1 cellular context compared by ENCODE assay signal in the genomic region with DNA sequence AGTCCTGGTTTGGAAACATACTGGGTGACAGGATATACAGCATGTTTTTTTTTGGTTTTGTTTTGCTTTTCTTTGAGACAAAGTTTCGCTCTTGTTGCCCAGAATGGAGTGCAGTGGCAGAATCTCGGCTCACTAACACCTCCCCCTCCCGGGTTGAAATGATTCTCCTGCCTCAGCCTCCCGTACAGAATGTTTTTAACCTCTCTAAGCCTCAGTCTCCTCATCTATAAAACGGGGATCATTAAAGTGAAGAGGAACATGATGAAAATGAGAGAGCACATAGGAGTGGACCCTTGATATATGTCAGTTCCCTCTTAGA.
TF ChIP-seq lines count a peak whose summit lies in the region.

No MANE protein-coding gene starts in this region.

TF ChIP-seq in K562, 482 proteins besides CTCF, POLR2A, EP300 and RAD21 (continued from another document):
- no peak for TF ChIP-seq SMAD4 (CRISPR knock-in tag; conservative IDR thresholded peaks at IDR 0.05)
- TF ChIP-seq, protein P1, sequence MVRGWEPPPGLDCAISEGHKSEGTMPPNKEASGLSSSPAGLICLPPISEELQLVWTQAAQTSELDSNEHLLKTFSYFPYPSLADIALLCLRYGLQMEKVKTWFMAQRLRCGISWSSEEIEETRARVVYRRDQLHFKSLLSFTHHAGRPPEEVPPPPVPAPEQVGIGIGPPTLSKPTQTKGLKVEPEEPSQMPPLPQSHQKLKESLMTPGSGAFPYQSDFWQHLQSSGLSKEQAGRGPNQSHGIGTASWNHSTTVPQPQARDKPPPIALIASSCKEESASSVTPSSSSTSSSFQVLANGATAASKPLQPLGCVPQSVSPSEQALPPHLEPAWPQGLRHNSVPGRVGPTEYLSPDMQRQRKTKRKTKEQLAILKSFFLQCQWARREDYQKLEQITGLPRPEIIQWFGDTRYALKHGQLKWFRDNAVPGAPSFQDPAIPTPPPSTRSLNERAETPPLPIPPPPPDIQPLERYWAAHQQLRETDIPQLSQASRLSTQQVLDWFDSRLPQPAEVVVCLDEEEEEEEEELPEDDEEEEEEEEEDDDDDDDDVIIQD (CRISPR knock-in tag; IDR thresholded peaks at IDR 0.05) = no peak
- 0 out of 2 replicates have a peak, but pooled peaks have one; percentile 13 for TF ChIP-seq ELF1 (tag; IDR thresholded peaks at IDR 0.05)
- no peak for TF ChIP-seq ZSCAN29 (IDR thresholded peaks at IDR 0.05)
- TF ChIP-seq ZNF280B (CRISPR knock-in tag; IDR thresholded peaks at IDR 0.05) = no peak
- TF ChIP-seq SP2 (IDR thresholded peaks at IDR 0.05; ENCODE audit: extremely low read depth, low read depth, low read length, poor library complexity, severe bottlenecking) = no peak
- no peak for TF ChIP-seq SIN3A (IDR thresholded peaks at IDR 0.05; ENCODE audit: borderline replicate concordance in 2 of 2, control insufficient read depth in 1 of 2, low read depth in 2 of 2, low read length in 2 of 2)
- peak; percentile 86; the same call in 1 of the 2 replicates for TF ChIP-seq FOXK1 (CRISPR knock-in tag; IDR thresholded peaks at IDR 0.05; ENCODE audit: borderline replicate concordance)
